1 cellular context compared by ENCODE assay signal in the genomic region with DNA sequence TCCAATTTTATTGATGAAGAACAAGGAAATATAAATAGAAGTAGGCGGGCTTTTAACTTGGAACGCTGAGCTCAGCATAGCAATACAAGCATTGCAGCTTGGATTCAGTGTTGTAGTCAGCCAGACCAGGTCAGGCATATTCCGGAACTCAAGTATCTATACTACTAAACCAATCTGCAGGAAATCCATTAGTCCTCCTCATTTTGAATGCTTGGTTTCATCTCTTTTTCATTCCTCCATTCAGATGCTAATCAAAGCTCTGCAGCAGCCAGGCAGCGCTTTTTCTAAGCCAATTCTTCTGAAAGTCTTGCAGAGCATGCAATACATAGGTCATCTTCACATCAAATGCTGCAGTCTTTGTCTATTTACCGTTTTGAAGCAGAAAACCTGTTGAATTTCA.
TF ChIP-seq lines count a peak whose summit lies in the region.

No MANE protein-coding gene starts in this region.

TF ChIP-seq in HEK293, 187 proteins besides CTCF, POLR2A, EP300 and RAD21:
- no peak for TF ChIP-seq KLF7 (tag by site-specific recombination; IDR thresholded peaks at IDR 0.05; ENCODE audit: borderline replicate concordance)
- no peak for TF ChIP-seq ZNF391 (tag by site-specific recombination; IDR thresholded peaks at IDR 0.05; ENCODE audit: borderline replicate concordance, low read depth)
- TF ChIP-seq SCRT2 (tag by site-specific recombination; IDR thresholded peaks at IDR 0.05): 0 out of 2 replicates have a peak, but pooled peaks have one; percentile 29
- TF ChIP-seq, protein P1, sequence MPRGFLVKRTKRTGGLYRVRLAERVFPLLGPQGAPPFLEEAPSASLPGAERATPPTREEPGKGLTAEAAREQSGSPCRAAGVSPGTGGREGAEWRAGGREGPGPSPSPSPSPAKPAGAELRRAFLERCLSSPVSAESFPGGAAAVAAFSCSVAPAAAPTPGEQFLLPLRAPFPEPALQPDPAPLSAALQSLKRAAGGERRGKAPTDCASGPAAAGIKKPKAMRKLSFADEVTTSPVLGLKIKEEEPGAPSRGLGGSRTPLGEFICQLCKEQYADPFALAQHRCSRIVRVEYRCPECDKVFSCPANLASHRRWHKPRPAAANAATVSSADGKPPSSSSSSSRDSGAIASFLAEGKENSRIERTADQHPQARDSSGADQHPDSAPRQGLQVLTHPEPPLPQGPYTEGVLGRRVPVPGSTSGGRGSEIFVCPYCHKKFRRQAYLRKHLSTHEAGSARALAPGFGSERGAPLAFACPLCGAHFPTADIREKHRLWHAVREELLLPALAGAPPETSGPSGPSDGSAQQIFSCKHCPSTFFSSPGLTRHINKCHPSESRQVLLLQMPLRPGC (tag by site-specific recombination; IDR thresholded peaks at IDR 0.05): no peak
- TF ChIP-seq EGR2 (tag by site-specific recombination; IDR thresholded peaks at IDR 0.05; ENCODE audit: low read depth): no peak
- TF ChIP-seq ZNF785 (tag by site-specific recombination; IDR thresholded peaks at IDR 0.05): no peak
